ENCODE assay signal across 19 cellular contexts in genomic region chr13:97253581-97254293, GRCh38.
"Had no signal": no experiment of that assay in that cellular context is flagged by ENCODE, and none has a peak within 500 bp of the region (broad histone marks: within the 10 kb centered on the region; RNA-seq: fewer than 3 reads in every experiment).

No MANE protein-coding gene starts in this region.

- ATAC-seq: activated CD4-positive, alpha-beta T cell treated with anti-CD3 and anti-CD28 coated beads for 36 hours; activated T-cell treated with anti-CD3 and anti-CD28 coated beads, Interleukin-2, amount 50 U/mL, for 4 hours; gastroesophageal sphincter; heart right ventricle; left cardiac atrium; upper lobe of right lung had no signal

- H3K36me3 ChIP-seq: gastroesophageal sphincter, heart right ventricle, suprapubic skin, upper lobe of right lung had no signal

- H3K4me3 ChIP-seq: gastroesophageal sphincter, heart right ventricle, lung, suprapubic skin, upper lobe of right lung had no signal

- H3K27ac ChIP-seq: suprapubic skin, upper lobe of right lung had no signal

- DNase-seq: activated CD4-positive, alpha-beta memory T cell treated with anti-CD3 and anti-CD28 coated beads for 36 hours; activated CD4-positive, alpha-beta T cell treated with anti-CD3 and anti-CD28 coated beads for 36 hours; activated effector memory CD4-positive, alpha-beta T cell treated with Interleukin-2 at 50 U/mL for 16 hours; activated T-cell treated with anti-CD3 and anti-CD28 coated beads, Interleukin-2, amount 50 U/mL, for 4 hours; central memory CD4-positive, alpha-beta T cell; cortex of kidney; effector CD8-positive, alpha-beta T cell; heart right ventricle; left cardiac atrium; midbrain; stimulated activated CD4-positive, alpha-beta T cell treated with anti-CD3 and anti-CD28 coated beads, Interleukin-15, amount 100 ng/mL, for 24 hours; stimulated activated CD4-positive, alpha-beta T cell treated with anti-CD3 and anti-CD28 coated beads, Interleukin-4, amount 100 ng/mL, for 4 hours; stimulated activated CD8-positive, alpha-beta memory T cell treated with anti-CD3 and anti-CD28 coated beads, Interleukin-4, amount 100 ng/mL, for 48 hours; stimulated activated naive CD4-positive, alpha-beta T cell treated with Interleukin-2 at 50 U/mL for 16 hours; T-helper 2 cell; upper lobe of right lung had no signal

- H3K9me3 ChIP-seq: gastroesophageal sphincter, heart right ventricle, suprapubic skin, upper lobe of right lung had no signal

- H3K27me3 ChIP-seq: gastroesophageal sphincter, heart right ventricle, suprapubic skin, upper lobe of right lung had no signal
